8 cellular contexts compared by ENCODE assay signal in genomic region chr1:202807367-202807925, GRCh38. TPM values are rescaled to one million over a fixed set of nuclear protein-coding genes. Genes with fewer than 3 reads are reported as not detected.
DNase-seq lines count a peak whose midpoint lies in the region; ATAC-seq and TF ChIP-seq lines count a peak whose summit lies in the region.

No MANE protein-coding gene starts in this region.

- 0% methylated on average over 4 of the region's 52 CpGs for WGBS in smooth muscle cell (ENCODE audit: low lambda C conversion rate)

- peak overlapping the region; percentile 89 for H3K4me3 ChIP-seq in astrocyte of the spinal cord (ENCODE audit: low read depth, low read length)
- H3K4me3 ChIP-seq in iPS-18c (ENCODE audit: insufficient read depth, low read depth, low read length), result peak overlapping the region; percentile 86
- peak overlapping the region; percentile 98 for H3K4me3 ChIP-seq in smooth muscle cell

- TF ChIP-seq CTCF in astrocyte of the spinal cord (IDR thresholded peaks at IDR 0.05; ENCODE audit: low read depth, low read length) (no peak), smooth muscle cell (IDR thresholded peaks at IDR 0.05; ENCODE audit: borderline replicate concordance, insufficient read depth, poor library complexity, severe bottlenecking) (no peak)

- H3K9me3 ChIP-seq in iPS-18c (ENCODE audit: control insufficient read depth, insufficient read depth, low read length) (no peaks in the 10 kb centered on the region), smooth muscle cell (replicated peaks; ENCODE audit: low read depth) (no peaks in the 10 kb centered on the region)

- ATAC-seq in HG03432 (IDR thresholded peaks at IDR 0.05; ENCODE audit: unreplicated experiment) (no peak), HG03520 (IDR thresholded peaks at IDR 0.05; ENCODE audit: unreplicated experiment) (no peak)

- H2AFZ ChIP-seq in smooth muscle cell (ENCODE audit: low read depth), result no peak overlapping the region

- no peaks in the 10 kb centered on the region for H3K27me3 ChIP-seq in smooth muscle cell (ENCODE audit: low read depth)

- H3K4me1 ChIP-seq in smooth muscle cell (ENCODE audit: low read depth), result peaks cover 54% of the 10 kb centered on the region

- H3F3A ChIP-seq in smooth muscle cell (ENCODE audit: low read depth), result peaks cover 18% of the 10 kb centered on the region

- peaks cover 49% of the 10 kb centered on the region for H4K20me1 ChIP-seq in smooth muscle cell (ENCODE audit: low read depth)

- DNase-seq in SKM-1 treated with dmso at 0.1 percent for 144 hours (lab: John Stamatoyannopoulos, UW; ENCODE audit: unreplicated experiment) (peak; percentile 20), SKM-1 (lab: John Stamatoyannopoulos, UW; ENCODE audit: unreplicated experiment) (no peak), T-helper 1 cell (peak in 4 of 5 donors; percentile 26 to 58 (median 32)), astrocyte of the spinal cord (ENCODE audit: low read depth, low spot score) (peak; percentile 25), smooth muscle cell (lab: John Stamatoyannopoulos, UW; ENCODE audit: unreplicated experiment) (no peak)

- H3K36me3 ChIP-seq in smooth muscle cell (ENCODE audit: low read depth), result no peaks in the 10 kb centered on the region

- H3K9ac ChIP-seq in smooth muscle cell (ENCODE audit: low read depth), result peak overlapping the region; percentile 98

- in situ Hi-C loops in astrocyte of the spinal cord (cut with HindIII; ENCODE audit: low sequenced_read_pairs), result no loop called here

- H3K79me2 ChIP-seq in smooth muscle cell (ENCODE audit: low read depth), result peaks cover 60% of the 10 kb centered on the region

- peak overlapping the region; percentile 99 for H3K4me2 ChIP-seq in smooth muscle cell

- peak overlapping the region; percentile 94 for H3K27ac ChIP-seq in smooth muscle cell (ENCODE audit: low read depth)

RNA-seq across cellular contexts. Expression of gene KDM5B, which starts 0.8 kb away (rescaled TPM):
- 158 and 178 TPM in 2 replicates for total RNA-seq in smooth muscle cell
- polyA plus RNA-seq in smooth muscle cell, result 94.1 and 128 TPM in 2 replicates

RNA-seq across cellular contexts. Expression of gene PCAT6, which starts 3.3 kb away (rescaled TPM):
- 1.7 and 13.0 TPM in 2 replicates for total RNA-seq in smooth muscle cell
- polyA plus RNA-seq in smooth muscle cell, result 24.9 and 30.1 TPM in 2 replicates

Comparison
In these comparisons a context has a peak if more than half of its experiments do, and no peak if none do; other contexts are left out.
1. DNase-seq: peak in SKM-1 treated with dmso at 0.1 percent for 144 hours (single experiment), T-helper 1 cell (4 of 5) and astrocyte of the spinal cord (single experiment); none in SKM-1 (single experiment) and smooth muscle cell (single experiment).
2. Peak in every context shown above with its lines, with median percentiles within 50 percentile points of each other: H3K4me3 ChIP-seq.